Comparison of ENCODE assay signal across 5 cellular contexts in genomic region chr6:3862038-3862437, GRCh38. TPM values are rescaled to one million over a fixed set of nuclear protein-coding genes. Genes with fewer than 3 reads are reported as not detected.
"Had no signal": no experiment of that assay in that cellular context is flagged by ENCODE, and none has a peak within 500 bp of the region (broad histone marks: within the 10 kb centered on the region; RNA-seq: fewer than 3 reads in every experiment).

No MANE protein-coding gene starts in this region.

- H3K9ac ChIP-seq: GM23248 had no signal

- DNase-seq: GM23248, HCEC 1CT, IMR-90 had no signal

- H3K27ac ChIP-seq: GM23248 had no signal

- H3K4me3 ChIP-seq: GM23248, K562 had no signal

- ATAC-seq: K562 had no signal

- H2AFZ ChIP-seq: GM23248 had no signal

RNA-seq across cellular contexts. Expression of gene FAM50B, which starts 12.9 kb away (rescaled TPM):
- total RNA-seq: HT-29 had no signal
